ENCODE assay signal across 5 cellular contexts in the genomic region with DNA sequence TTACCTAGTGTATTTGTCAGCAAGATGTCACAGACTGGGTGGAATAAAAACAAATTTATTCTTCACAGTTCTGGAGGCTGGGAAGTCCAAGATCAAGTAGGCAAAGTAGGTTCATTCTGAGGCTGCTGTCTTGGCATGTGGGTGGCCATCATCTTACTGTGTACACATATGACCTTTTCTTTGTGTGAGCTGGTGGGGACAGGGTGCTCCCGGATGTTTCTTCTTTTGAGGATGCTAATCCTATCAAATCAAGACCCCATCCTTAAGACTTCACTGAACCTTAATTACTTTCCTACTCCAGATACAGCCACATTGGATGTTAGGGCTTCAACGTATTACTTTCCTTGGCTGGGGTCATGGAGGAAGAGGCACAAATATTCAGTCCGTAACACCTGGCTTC.
"Had no signal": no experiment of that assay in that cellular context is flagged by ENCODE, and none has a peak within 500 bp of the region (broad histone marks: within the 10 kb centered on the region; RNA-seq: fewer than 3 reads in every experiment).

No MANE protein-coding gene starts in this region.

- DNase-seq: GM23248, GOT3, H7, HFFc6, IMR-90 had no signal
